ENCODE assay signal across 8 cellular contexts in the genomic region with DNA sequence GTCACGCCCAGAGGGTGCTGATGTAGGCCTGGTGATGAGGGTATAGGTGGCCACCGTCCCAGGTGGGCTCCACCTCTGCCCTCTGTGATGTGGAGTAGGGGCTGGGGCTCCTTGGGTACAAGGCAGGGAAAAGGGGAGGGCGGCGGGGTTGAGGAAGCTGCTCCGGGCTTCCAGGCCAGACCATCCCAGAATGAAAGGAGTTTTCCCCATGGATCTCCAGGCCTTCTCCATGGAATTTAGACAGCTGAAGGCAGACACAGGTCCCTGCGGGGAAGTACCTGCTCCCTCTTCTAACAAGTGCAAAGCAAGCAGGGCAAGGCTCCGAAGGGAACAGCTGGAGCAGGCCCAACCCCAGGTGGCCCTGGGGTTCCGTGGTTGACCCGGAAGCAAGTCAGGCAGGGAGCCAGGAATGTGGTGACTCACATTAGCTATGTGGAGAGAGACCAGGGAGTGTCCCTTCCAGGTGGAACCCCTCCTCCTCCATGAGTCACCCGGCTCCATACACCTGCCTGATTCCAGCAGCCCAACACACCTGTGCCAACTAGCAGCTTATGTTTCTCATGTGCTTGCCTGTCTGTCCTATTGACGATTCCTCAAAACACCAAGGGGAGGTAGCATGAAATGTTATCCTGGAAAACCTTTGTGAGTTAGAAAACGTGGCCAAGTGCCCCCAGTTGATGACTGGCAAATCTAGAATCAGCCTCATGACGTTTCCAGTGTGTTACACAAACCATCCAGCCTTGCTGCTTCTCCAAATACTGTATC. TPM values are rescaled to one million over a fixed set of nuclear protein-coding genes. Genes with fewer than 3 reads are reported as not detected.
DNase-seq lines count a peak whose midpoint lies in the region; ATAC-seq and FAIRE-seq lines count a peak whose summit lies in the region.

No MANE protein-coding gene starts in this region.

- DNase-seq in DMS53 (lab: John Stamatoyannopoulos, UW) (peak; percentile 99), LoVo (ENCODE audit: low spot score) (peak; percentile 98), SW480 (ENCODE audit: low spot score) (peak; percentile 99), neuronal stem cell (ENCODE audit: low spot score) (no peak), GM19239 (ENCODE audit: insufficient read length, low spot score) (no peak)

- no peak overlapping the region for H2AFZ ChIP-seq in neuronal stem cell (ENCODE audit: low read length)

- peaks cover 0 to 11% of the 10 kb centered on the region in 2 donors for H3K4me1 ChIP-seq in neuronal stem cell (ENCODE audit: control insufficient read depth in 2 of 2, insufficient read depth in 1 of 2, low read depth in 1 of 2, low read length in 2 of 2)

- H3K4ac ChIP-seq in neuronal stem cell (ENCODE audit: low read length): no peak overlapping the region

- H3K9me3 ChIP-seq in neuronal stem cell (replicated peaks in 1 of 2; ENCODE audit: control insufficient read depth in 2 of 2, insufficient read depth in 1 of 2, low read depth in 1 of 2, low read length in 2 of 2): no peaks in the 10 kb centered on the region

- no peaks in the 10 kb centered on the region for H3K36me3 ChIP-seq in neuronal stem cell (replicated peaks in 1 of 2; ENCODE audit: control insufficient read depth in 2 of 2, insufficient read depth in 2 of 2, low read length in 2 of 2)

- H3K9ac ChIP-seq in neuronal stem cell (ENCODE audit: low read depth, low read length, poor library complexity): no peak overlapping the region

- no peak overlapping the region for H4K8ac ChIP-seq in neuronal stem cell (ENCODE audit: low read depth, low read length)

- H3K23ac ChIP-seq in neuronal stem cell (ENCODE audit: low read depth, low read length, poor library complexity): no peak overlapping the region

- no peak overlapping the region for H3K4me2 ChIP-seq in neuronal stem cell (ENCODE audit: insufficient read depth, low read length, poor library complexity, severe bottlenecking)

- no peak overlapping the region for H4K91ac ChIP-seq in neuronal stem cell (ENCODE audit: low read depth, low read length, poor library complexity)

- WGBS in neuronal stem cell (ENCODE audit: extremely low coverage in 2 of 2, insufficient read length in 2 of 2, insufficient replicate concordance in 1 of 2), 2 donors: no CpG with 5 or more reads among the region's 13 CpGs

- ATAC-seq in esophagus mucosa: peak; percentile 95
- no peak for ATAC-seq in HG03460 (IDR thresholded peaks at IDR 0.05; ENCODE audit: unreplicated experiment)
- no peak for ATAC-seq in GM18870 (IDR thresholded peaks at IDR 0.05; ENCODE audit: unreplicated experiment)

- FAIRE-seq in GM19239 (lab: Jason Lieb, UNC): no peak

- H3K18ac ChIP-seq in neuronal stem cell (ENCODE audit: low read length): peak overlapping the region; percentile 20

- no peak overlapping the region for H2BK120ac ChIP-seq in neuronal stem cell (ENCODE audit: low read depth, low read length)

- no peak overlapping the region for H3K14ac ChIP-seq in neuronal stem cell (ENCODE audit: low read length)

- no peak overlapping the region for H2BK12ac ChIP-seq in neuronal stem cell (ENCODE audit: low read length)

- no peaks in the 10 kb centered on the region for H3K27me3 ChIP-seq in neuronal stem cell (ENCODE audit: control insufficient read depth in 3 of 3, insufficient read depth in 3 of 3, low read depth in 1 of 3, low read length in 3 of 3)

- H2AK5ac ChIP-seq in neuronal stem cell (ENCODE audit: low read depth, low read length): no peak overlapping the region

- no peak overlapping the region for H2BK15ac ChIP-seq in neuronal stem cell (ENCODE audit: low read length)

- no peaks in the 10 kb centered on the region for H3K79me1 ChIP-seq in neuronal stem cell (ENCODE audit: low read depth, low read length)

- H3K4me3 ChIP-seq in neuronal stem cell (ENCODE audit: low read length in 2 of 2): no peak overlapping the region

- no peak overlapping the region for H2BK5ac ChIP-seq in neuronal stem cell (ENCODE audit: low read length)

- H3K27ac ChIP-seq in neuronal stem cell (replicated peaks; ENCODE audit: low read length): no peak overlapping the region

RNA-seq across cellular contexts. Expression of a gene that starts 59.7 kb away (rescaled TPM):
- 19.3 TPM for total RNA-seq in esophagus mucosa
- polyA plus RNA-seq in neuronal stem cell (2013, experiment 1 of 2): 21.0 TPM
- polyA plus RNA-seq in neuronal stem cell (2013, experiment 2 of 2): 21.3 TPM

Comparison
In these comparisons a context has a peak if more than half of its experiments do, and no peak if none do; other contexts are left out.
1. DNase-seq: peak in DMS53 (single experiment), LoVo (single experiment) and SW480 (single experiment); none in neuronal stem cell (single experiment) and GM19239 (single experiment).